ENCODE assay signal across 8 cellular contexts in the genomic region with DNA sequence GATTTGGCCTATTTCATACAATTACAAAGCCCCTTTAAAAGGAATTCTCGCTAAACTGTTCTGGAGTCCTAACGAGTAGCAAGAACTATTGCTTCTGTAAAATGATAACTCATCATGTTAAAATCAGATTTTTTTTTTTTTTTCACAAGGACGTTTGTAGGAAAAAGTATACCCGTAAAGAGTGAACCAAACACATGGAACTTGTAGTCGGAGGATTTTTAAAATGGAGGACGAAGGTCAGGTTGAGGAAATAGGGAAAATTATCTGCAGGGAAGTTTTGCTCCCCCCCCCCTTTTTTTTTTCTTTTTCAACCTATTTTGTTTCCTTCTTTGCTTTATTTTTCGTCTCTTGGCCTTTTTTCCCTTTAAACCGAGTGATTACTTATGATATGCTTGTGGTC. TPM values are rescaled to one million over a fixed set of nuclear protein-coding genes. Genes with fewer than 3 reads are reported as not detected.
DNase-seq lines count a peak whose midpoint lies in the region; ATAC-seq lines count a peak whose summit lies in the region.

No MANE protein-coding gene starts in this region.

- peak overlapping the region; percentile 13 for H3K27ac ChIP-seq in caudate nucleus (ENCODE audit: low read depth, low read length)

- no peaks in the 10 kb centered on the region for H3K27me3 ChIP-seq in mononuclear cell (ENCODE audit: insufficient read depth, low read length)

- DNase-seq in NCI-H2029 (lab: John Stamatoyannopoulos, UW) (peak; percentile 2), NCI-H2029 treated with DMSO at 0.1 percent for 48 hours (lab: John Stamatoyannopoulos, UW) (no peak), NCI-H460 (ENCODE audit: extremely low read depth, low read depth) (peak; percentile 11), caudate nucleus (lab: John Stamatoyannopoulos, UW) (no peak), posterior cingulate gyrus (no peak)

- H3K4me3 ChIP-seq in mononuclear cell (ENCODE audit: low read length), result peak overlapping the region; percentile 75

- H3K9me3 ChIP-seq in mononuclear cell (ENCODE audit: low read depth, low read length), result no peaks in the 10 kb centered on the region

- H3K4me1 ChIP-seq in mononuclear cell (ENCODE audit: insufficient read depth, low read length), result peaks cover 26% of the 10 kb centered on the region

- ATAC-seq in HG03045 (IDR thresholded peaks at IDR 0.05; ENCODE audit: unreplicated experiment), result no peak
- no peak for ATAC-seq in GM18519 (IDR thresholded peaks at IDR 0.05; ENCODE audit: low FRiP score, unreplicated experiment)

- intact Hi-C loops in posterior cingulate gyrus (cut with DNase I), result loop anchor here (2.0 kb wide), 1 partner anchor 37 kb away; no protein-coding TSS in a partner anchor

RNA-seq across cellular contexts. Expression of gene HSD17B12, which starts 1.0 kb away (rescaled TPM):
- 138 and 143 TPM in 2 replicates for total RNA-seq in NCI-H460 (2014; rRNA removed; shearing (Covaris generic))
- polyA plus RNA-seq in NCI-H460 (2014; cell fraction: nucleus; rRNA removed), result 80.9 and 129 TPM in 2 replicates
- total RNA-seq in mononuclear cell, result 21.1 TPM

Comparison
In these comparisons a context has a peak if more than half of its experiments do, and no peak if none do; other contexts are left out.
1. DNase-seq: peak in NCI-H2029 (single experiment) and NCI-H460 (single experiment); none in NCI-H2029 treated with DMSO at 0.1 percent for 48 hours (single experiment), caudate nucleus (0 of 61) and posterior cingulate gyrus (0 of 10).